8 cellular contexts compared by ENCODE assay signal in genomic region chr7:1459930-1460756, GRCh38. TPM values are rescaled to one million over a fixed set of nuclear protein-coding genes. Genes with fewer than 3 reads are reported as not detected.
DNase-seq lines count a peak whose midpoint lies in the region; ATAC-seq and TF ChIP-seq lines count a peak whose summit lies in the region.

No MANE protein-coding gene starts in this region.

- H3K27ac ChIP-seq in heart left ventricle = peak overlapping the region; percentile 53 to 90 (median 79)

- H3K4me1 Mint-ChIP-seq in activated T-cell treated with anti-CD3 and anti-CD28 coated beads, Interleukin-2, amount 50 U/mL, for 4 hours (ENCODE audit: low read depth) = peaks cover 16% of the 10 kb centered on the region
- H3K4me1 Mint-ChIP-seq in WTC11 = peaks cover 16% of the 10 kb centered on the region

- H3K36me3 ChIP-seq in heart left ventricle = no peaks in the 10 kb centered on the region

- POLR2A ChIA-PET in WTC11 (lab: Charles Lee) = no interaction called here

- TF ChIP-seq POLR2A in heart left ventricle (IDR thresholded peaks at IDR 0.05) = no peak

- no peaks in the 10 kb centered on the region for H3K27me3 ChIP-seq in heart left ventricle

- CTCF ChIA-PET in WTC11 (lab: Charles Lee) = interaction anchor here (0.8 to 6.3 kb wide), 5 partner anchors 11 to 91 kb away, joined by 3 to 28 read pairs (median 3); no protein-coding TSS in a partner anchor

- 10 to 15% (median 12%) methylated on average over 24 to 28 of the region's 28 CpGs for WGBS in heart left ventricle, 4 donors

- H3K9me3 ChIP-seq in heart left ventricle = no peaks in the 10 kb centered on the region

- H3K4me3 ChIP-seq in heart left ventricle = peak overlapping the region; percentile 41 to 96 (median 84)

- intact Hi-C loops in heart left ventricle (cut with DNase I) = no loop called here

- no peaks in the 10 kb centered on the region for H3K36me3 Mint-ChIP-seq in activated T-cell treated with anti-CD3 and anti-CD28 coated beads, Interleukin-2, amount 50 U/mL, for 4 hours (ENCODE audit: insufficient read depth)
- H3K36me3 Mint-ChIP-seq in WTC11 = no peaks in the 10 kb centered on the region

- no peak for DNase-seq in activated T-cell treated with anti-CD3 and anti-CD28 coated beads, Interleukin-2, amount 50 U/mL, for 4 hours
- DNase-seq in activated T-cell treated with anti-CD3 and anti-CD28 coated beads, Interleukin-2, amount 50 U/mL, for 1 hour = no peak
- DNase-seq in WTC11 (ENCODE audit: low spot score) (no peak), heart left ventricle (peak in 1 of 5 donors; percentile 60), retina (peak; percentile 61), cortex of kidney (lab: John Stamatoyannopoulos, UW) (no peak)

- H3K9me3 Mint-ChIP-seq in activated T-cell treated with anti-CD3 and anti-CD28 coated beads, Interleukin-2, amount 50 U/mL, for 4 hours = no peaks in the 10 kb centered on the region
- H3K9me3 Mint-ChIP-seq in WTC11 = no peaks in the 10 kb centered on the region

- TF ChIP-seq CTCF in WTC11 (IDR thresholded peaks at IDR 0.05) (no peak), heart left ventricle (IDR thresholded peaks at IDR 0.05) (no peak)

- H3K27me3 Mint-ChIP-seq in activated T-cell treated with anti-CD3 and anti-CD28 coated beads, Interleukin-2, amount 50 U/mL, for 4 hours (ENCODE audit: low read depth) = no peaks in the 10 kb centered on the region
- no peaks in the 10 kb centered on the region for H3K27me3 Mint-ChIP-seq in WTC11 (ENCODE audit: low read depth)

- H3K4me1 ChIP-seq in heart left ventricle = peaks cover 3 to 74% (median 45%) of the 10 kb centered on the region in 12 donors

- ATAC-seq in activated T-cell treated with anti-CD3 and anti-CD28 coated beads, Interleukin-2, amount 50 U/mL, for 4 hours = no peak
- ATAC-seq in WTC11 = no peak
- ATAC-seq in heart left ventricle = no peak
- no peak for ATAC-seq in GM21529 (IDR thresholded peaks at IDR 0.05; ENCODE audit: unreplicated experiment)
- no peak for ATAC-seq in GM18873 (IDR thresholded peaks at IDR 0.05; ENCODE audit: low FRiP score, unreplicated experiment)

- no peak overlapping the region for H3K27ac Mint-ChIP-seq in WTC11

- H3K4me3 Mint-ChIP-seq in activated T-cell treated with anti-CD3 and anti-CD28 coated beads, Interleukin-2, amount 50 U/mL, for 4 hours = peak overlapping the region; percentile 63
- H3K4me3 Mint-ChIP-seq in WTC11 = peak overlapping the region; percentile 41

TF ChIP-seq in WTC11, 78 proteins besides CTCF, POLR2A, EP300 and RAD21:
- no peak for TF ChIP-seq USF2 (CRISPR knock-in tag; IDR thresholded peaks at IDR 0.05)
- peak; percentile 81 for TF ChIP-seq ZNF121 (CRISPR knock-in tag; IDR thresholded peaks at IDR 0.05)
- TF ChIP-seq NR2C2 (CRISPR knock-in tag; IDR thresholded peaks at IDR 0.05) = no peak
- TF ChIP-seq ZNF423 (CRISPR knock-in tag; IDR thresholded peaks at IDR 0.05) = peak; percentile 62; the same call in 1 of the 2 replicates
- no peak for TF ChIP-seq ZSCAN18 (CRISPR knock-in tag; IDR thresholded peaks at IDR 0.05)
TF ChIP-seq in WTC11: peak in this region for 2.

RNA-seq across cellular contexts. Expression of gene MICALL2, which starts 0.9 kb away (rescaled TPM):
- total RNA-seq in activated T-cell treated with anti-CD3 and anti-CD28 coated beads, Interleukin-2, amount 50 U/mL, for 4 hours = 1 to 10 TPM; 1.3 to 2.7 (median 1.4) TPM
- total RNA-seq in WTC11 (2021) = 13.6 to 15.7 TPM (median 14.1 TPM) in 3 replicates
- total RNA-seq in heart left ventricle = 10 to 100 TPM in 2 of 9 donors, 1 to 10 TPM in 7; 2.5 to 18.3 (median 7.3) TPM
- polyA plus RNA-seq in heart left ventricle = 10 to 100 TPM; 10.9 to 12.6 TPM

RNA-seq across cellular contexts. Expression of gene INTS1, which starts 44.0 kb away (rescaled TPM):
- total RNA-seq in activated T-cell treated with anti-CD3 and anti-CD28 coated beads, Interleukin-2, amount 50 U/mL, for 4 hours = 100 to 1,000 TPM; 110 to 126 (median 119) TPM
- total RNA-seq in WTC11 (2021) = 143 to 161 TPM (median 150 TPM) in 3 replicates
- total RNA-seq in heart left ventricle = 10 to 100 TPM; 35.5 to 67.4 (median 45.3) TPM
- 10 to 100 TPM; 41.9 to 46.0 TPM for polyA plus RNA-seq in heart left ventricle
